In genomic region chr17:50768348-50768761, GRCh38 we compare ENCODE assay signal across 17 cellular contexts. TPM values are rescaled to one million over a fixed set of nuclear protein-coding genes. Genes with fewer than 3 reads are reported as not detected.
DNase-seq lines count a peak whose midpoint lies in the region; ATAC-seq, FAIRE-seq and TF ChIP-seq lines count a peak whose summit lies in the region.
"Had no signal": no experiment of that assay in that cellular context is flagged by ENCODE, and none has a peak within 500 bp of the region (broad histone marks: within the 10 kb centered on the region; RNA-seq: fewer than 3 reads in every experiment).

No MANE protein-coding gene starts in this region.

- intact Hi-C loops in PC-9 (cut with micrococcal nuclease; ENCODE audit: unreplicated experiment): no loop called here
- intact Hi-C loops in kidney (cut with DNase I): no loop called here
- intact Hi-C loops in sigmoid colon (cut with DNase I): no loop called here

- H3K36me3 ChIP-seq in PC-9 (ENCODE audit: low read depth) (no peaks in the 10 kb centered on the region), kidney (ENCODE audit: control insufficient read depth in 1 of 2, insufficient read depth in 2 of 2, low read length in 2 of 2) (no peaks in the 10 kb centered on the region), sigmoid colon (no peaks in the 10 kb centered on the region)
- H3K36me3 ChIP-seq: neutrophil, uterus had no signal

- DNase-seq in activated CD8-positive, alpha-beta memory T cell treated with anti-CD3 and anti-CD28 coated beads for 24 hours: peak; percentile 50
- DNase-seq in activated CD8-positive, alpha-beta memory T cell treated with anti-CD3 and anti-CD28 coated beads, Interleukin-2, amount 10 ng/mL, durations not matched to agents 7 days and 5 days: no peak
- DNase-seq in PC-9 (peak; percentile 84 to 92), kidney (peak; percentile 85), type B pancreatic cell (ENCODE audit: extremely low spot score, unreplicated experiment) (peak; percentile 67), midbrain (lab: John Stamatoyannopoulos, UW) (no peak), sigmoid colon (no peak)
- DNase-seq: cortex of kidney; DND-41; kidney glomerular epithelial cell; SHP77; stimulated activated CD4-positive, alpha-beta T cell treated with anti-CD3 and anti-CD28 coated beads, Interleukin-12 subunit alpha, Interleukin-12 subunit beta, amount 100 ng/mL, for 4 hours; uterus had no signal

- H3K27ac ChIP-seq in PC-9 (peak overlapping the region; percentile 54), kidney (ENCODE audit: low read depth in 2 of 2, low read length in 2 of 2) (no peak overlapping the region), sigmoid colon (no peak overlapping the region)
- H3K27ac ChIP-seq: neutrophil, uterus had no signal

- TF ChIP-seq CTCF in PC-9 (conservative IDR thresholded peaks at IDR 0.05): no peak
- no peak for TF ChIP-seq CTCF in kidney (IDR thresholded peaks at IDR 0.05; ENCODE audit: borderline replicate concordance, extremely low read depth, insufficient read depth)
- TF ChIP-seq CTCF in type B pancreatic cell (conservative IDR thresholded peaks at IDR 0.05): no peak
- no peak for TF ChIP-seq CTCF in sigmoid colon (IDR thresholded peaks at IDR 0.05)

- no peaks in the 10 kb centered on the region for H3K9me3 ChIP-seq in PC-9 (ENCODE audit: insufficient read depth, low read depth)
- H3K9me3 ChIP-seq in kidney (ENCODE audit: control insufficient read depth in 1 of 2, low read length in 2 of 2): no peaks in the 10 kb centered on the region
- no peaks in the 10 kb centered on the region for H3K9me3 ChIP-seq in sigmoid colon
- H3K9me3 ChIP-seq: neutrophil, uterus had no signal

- H3K4me2 ChIP-seq in PC-9: peak overlapping the region; percentile 47

- H4K20me1 ChIP-seq in PC-9 (ENCODE audit: insufficient read depth): no peaks in the 10 kb centered on the region

- peaks cover 13% of the 10 kb centered on the region; the same call in 1 of the 2 replicates for H3F3A ChIP-seq in PC-9 (ENCODE audit: insufficient read depth, low read depth)

- POLR2A ChIA-PET in PC-9 (lab: Charles Lee; ENCODE audit: unreplicated experiment): interaction anchor here (0.8 kb wide), 1 partner anchor 197 kb away, joined by 3 read pairs; no protein-coding TSS in a partner anchor

- H3K9ac ChIP-seq in kidney (ENCODE audit: low read length in 2 of 2): no peak overlapping the region

- WGBS in sigmoid colon, 2 donors: 15 to 65% methylated on average over 7 of the region's 7 CpGs

- CTCF ChIA-PET in activated CD8-positive, alpha-beta memory T cell treated with anti-CD3 and anti-CD28 coated beads, Interleukin-2, amount 10 ng/mL, durations not matched to agents 7 days and 5 days (lab: Charles Lee): interaction anchor here (1.1 to 1.5 kb wide), 3 partner anchors 15 to 49 kb away, joined by 3 to 5 read pairs (median 4); partner anchors contain the start of gene LUC7L3
- CTCF ChIA-PET in PC-9 (lab: Charles Lee): no interaction called here

- peak overlapping the region; percentile 60; the same call in 1 of the 2 replicates for H2AFZ ChIP-seq in PC-9

- no peak overlapping the region for H3K4me3 Mint-ChIP-seq in activated CD8-positive, alpha-beta memory T cell treated with anti-CD3 and anti-CD28 coated beads, Interleukin-2, amount 10 ng/mL, durations not matched to agents 7 days and 5 days
- H3K4me3 Mint-ChIP-seq in type B pancreatic cell: no peak overlapping the region

- ATAC-seq in activated CD8-positive, alpha-beta memory T cell treated with anti-CD3 and anti-CD28 coated beads, Interleukin-2, amount 10 ng/mL, durations not matched to agents 7 days and 5 days: no peak
- no peak for ATAC-seq in HG03469 (IDR thresholded peaks at IDR 0.05; ENCODE audit: unreplicated experiment)

- no peaks in the 10 kb centered on the region for H3K79me2 ChIP-seq in PC-9 (ENCODE audit: low read depth)

- no peak for TF ChIP-seq EP300 in sigmoid colon (IDR thresholded peaks at IDR 0.05)

- no TSS peak for BruUV-seq in PC-9 (replicated peaks; lab: Mats Ljungman, UMichigan)

- peaks cover 32% of the 10 kb centered on the region for H3K4me1 Mint-ChIP-seq in activated CD8-positive, alpha-beta memory T cell treated with anti-CD3 and anti-CD28 coated beads, Interleukin-2, amount 10 ng/mL, durations not matched to agents 7 days and 5 days
- peaks cover 24% of the 10 kb centered on the region for H3K4me1 Mint-ChIP-seq in type B pancreatic cell (ENCODE audit: unreplicated experiment)

- peaks cover 21% of the 10 kb centered on the region for H3K27me3 Mint-ChIP-seq in activated CD8-positive, alpha-beta memory T cell treated with anti-CD3 and anti-CD28 coated beads, Interleukin-2, amount 10 ng/mL, durations not matched to agents 7 days and 5 days
- no peaks in the 10 kb centered on the region for H3K27me3 Mint-ChIP-seq in type B pancreatic cell

- H3K36me3 Mint-ChIP-seq in activated CD8-positive, alpha-beta memory T cell treated with anti-CD3 and anti-CD28 coated beads, Interleukin-2, amount 10 ng/mL, durations not matched to agents 7 days and 5 days: no peaks in the 10 kb centered on the region
- H3K36me3 Mint-ChIP-seq in type B pancreatic cell: no peaks in the 10 kb centered on the region

- peak in 1 of 2 donors; percentile 27 for TF ChIP-seq POLR2A in sigmoid colon (IDR thresholded peaks at IDR 0.05)

- FAIRE-seq in kidney (lab: Jason Lieb, UNC): no peak
- FAIRE-seq: GM12891 had no signal

- no peaks in the 10 kb centered on the region for H3K9me3 Mint-ChIP-seq in activated CD8-positive, alpha-beta memory T cell treated with anti-CD3 and anti-CD28 coated beads, Interleukin-2, amount 10 ng/mL, durations not matched to agents 7 days and 5 days (ENCODE audit: low read depth)
- H3K9me3 Mint-ChIP-seq in type B pancreatic cell: no peaks in the 10 kb centered on the region

- H3K9me2 ChIP-seq in PC-9 (ENCODE audit: insufficient read depth): no peaks in the 10 kb centered on the region

- peaks cover 32% of the 10 kb centered on the region for H3K4me1 ChIP-seq in PC-9 (replicated peaks; ENCODE audit: insufficient read depth)
- peaks cover 10 to 15% of the 10 kb centered on the region in 2 donors for H3K4me1 ChIP-seq in kidney (ENCODE audit: control insufficient read depth in 1 of 2, insufficient read depth in 1 of 2, low read depth in 1 of 2, low read length in 2 of 2)
- H3K4me1 ChIP-seq in sigmoid colon: peaks cover 0 to 23% (median 16%) of the 10 kb centered on the region in 4 donors
- H3K4me1 ChIP-seq: uterus had no signal

- H3K4me3 ChIP-seq in PC-9: peak overlapping the region; percentile 30; the same call in 1 of the 2 replicates
- H3K4me3 ChIP-seq in kidney (ENCODE audit: low read length in 2 of 2): no peak overlapping the region
- H3K4me3 ChIP-seq in sigmoid colon: no peak overlapping the region
- H3K4me3 ChIP-seq: uterus had no signal

- no peak overlapping the region for H3K27ac Mint-ChIP-seq in activated CD8-positive, alpha-beta memory T cell treated with anti-CD3 and anti-CD28 coated beads, Interleukin-2, amount 10 ng/mL, durations not matched to agents 7 days and 5 days
- no peak overlapping the region for H3K27ac Mint-ChIP-seq in type B pancreatic cell

- H3K27me3 ChIP-seq in PC-9 (ENCODE audit: insufficient read depth, low read depth) (no peaks in the 10 kb centered on the region), sigmoid colon (no peaks in the 10 kb centered on the region)
- H3K27me3 ChIP-seq: neutrophil, uterus had no signal

RNA-seq across cellular contexts. Expression of gene ANKRD40CL, which starts 1.0 kb away (rescaled TPM):
- total RNA-seq in activated CD8-positive, alpha-beta memory T cell treated with anti-CD3 and anti-CD28 coated beads, Interleukin-2, amount 10 ng/mL, durations not matched to agents 7 days and 5 days: not detected
- total RNA-seq in PC-9 (2021): not detected in 2 replicates
- not detected for total RNA-seq in kidney
- polyA plus RNA-seq in kidney (ENCODE audit: insufficient read depth, low read depth, low replicate concordance): not detected
- total RNA-seq in type B pancreatic cell (ENCODE audit: low replicate concordance): 0.90 TPM in 1 of 2 replicates, not detected in the other
- total RNA-seq in sigmoid colon: not detected
- polyA plus RNA-seq in sigmoid colon: 100 to 1,000 TPM in 2 of 3 donors, 10 to 100 TPM in 1; 60.4 to 234 (median 191) TPM
- total RNA-seq: fibroblast of villous mesenchyme, uterus had no signal

RNA-seq across cellular contexts. Expression of gene LUC7L3, which starts 49.0 kb away (rescaled TPM):
- total RNA-seq in activated CD8-positive, alpha-beta memory T cell treated with anti-CD3 and anti-CD28 coated beads, Interleukin-2, amount 10 ng/mL, durations not matched to agents 7 days and 5 days: 100 to 1,000 TPM; 147 to 193 TPM
- total RNA-seq in PC-9 (2021): 147 and 212 TPM in 2 replicates
- 91.9 TPM for total RNA-seq in kidney
- polyA plus RNA-seq in kidney (ENCODE audit: insufficient read depth, low read depth, low replicate concordance): 74.3 TPM
- 83.4 and 157 TPM in 2 replicates for total RNA-seq in type B pancreatic cell (ENCODE audit: low replicate concordance)
- total RNA-seq in sigmoid colon: 100 to 1,000 TPM in 1 of 4 donors, 10 to 100 TPM in 3; 65.6 to 165 (median 76.2) TPM
- polyA plus RNA-seq in sigmoid colon: 100 to 1,000 TPM in 1 of 3 donors, 10 to 100 TPM in 2; 43.2 to 188 (median 70.8) TPM

Comparison
In these comparisons a context has a peak if more than half of its experiments do, and no peak if none do; other contexts are left out.
1. DNase-seq: peak in activated CD8-positive, alpha-beta memory T cell treated with anti-CD3 and anti-CD28 coated beads for 24 hours (single experiment), PC-9 (2 of 2), kidney (single experiment) and type B pancreatic cell (single experiment); none in activated CD8-positive, alpha-beta memory T cell treated with anti-CD3 and anti-CD28 coated beads, Interleukin-2, amount 10 ng/mL, durations not matched to agents 7 days and 5 days (single experiment), midbrain (single experiment) and sigmoid colon (single experiment).